Comparison of ENCODE assay signal across 15 cellular contexts in the genomic region with DNA sequence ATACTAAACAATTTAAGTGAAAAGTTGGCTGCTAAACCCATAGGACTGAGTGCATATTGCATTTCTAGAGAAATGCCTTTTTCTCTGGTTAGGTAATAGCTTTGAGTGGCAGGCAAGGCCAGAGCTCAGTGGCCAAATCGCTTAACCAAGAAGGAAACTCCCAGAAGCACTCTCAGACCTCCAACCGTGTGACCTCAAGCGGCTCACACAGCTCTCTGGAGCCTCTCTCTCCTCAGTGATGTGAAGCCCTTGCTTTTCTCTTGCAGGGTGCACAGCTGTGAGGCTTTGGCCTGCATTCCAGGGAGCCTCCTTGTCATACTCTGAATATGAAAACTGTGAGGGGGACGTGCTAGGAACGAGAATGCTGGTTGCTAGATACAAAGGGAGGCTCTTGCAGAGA.
DNase-seq lines count a peak whose midpoint lies in the region; ATAC-seq and TF ChIP-seq lines count a peak whose summit lies in the region.
"Had no signal": no experiment of that assay in that cellular context is flagged by ENCODE, and none has a peak within 500 bp of the region (broad histone marks: within the 10 kb centered on the region; RNA-seq: fewer than 3 reads in every experiment).

No MANE protein-coding gene starts in this region.

- no peak overlapping the region for H3K4me3 ChIP-seq in astrocyte of the spinal cord (ENCODE audit: low read depth, low read length)
- H3K4me3 ChIP-seq in skeletal muscle cell (ENCODE audit: low read depth, low read length), result no peak overlapping the region
- H3K4me3 ChIP-seq: lung, smooth muscle cell had no signal

- no peaks in the 10 kb centered on the region for H3K9me3 Mint-ChIP-seq in endothelial cell (ENCODE audit: unreplicated experiment)
- H3K9me3 Mint-ChIP-seq: brain; CD4-positive, alpha-beta memory T cell had no signal

- peak; percentile 5 for DNase-seq in LHCN-M2 (ENCODE audit: low read depth)
- DNase-seq in astrocyte of the spinal cord (ENCODE audit: low read depth, low spot score), result peak; percentile 88
- DNase-seq in iris pigment epithelial cell (ENCODE audit: low read depth), result peak; percentile 90
- peak; percentile 77 for DNase-seq in skeletal muscle cell (ENCODE audit: low read depth)
- no peak for DNase-seq in stimulated activated CD4-positive, alpha-beta T cell treated with anti-CD3 and anti-CD28 coated beads, Interleukin-1b, Interleukin-23, amount 100 ng/mL, for 48 hours
- no peak for DNase-seq in DMS114 treated with DMSO at 0.1 percent for 48 hours (lab: John Stamatoyannopoulos, UW; ENCODE audit: unreplicated experiment)
- no peak for DNase-seq in endothelial cell (ENCODE audit: low spot score)
- DNase-seq: activated CD8-positive, alpha-beta memory T cell treated with anti-CD3 and anti-CD28 coated beads, Interleukin-2, amount 10 ng/mL, durations not matched to agents 7 days and 5 days; CD4-positive, alpha-beta memory T cell; NCI-H82 had no signal

- ATAC-seq in GM18909 (IDR thresholded peaks at IDR 0.05; ENCODE audit: poor library complexity, unreplicated experiment), result no peak
- ATAC-seq: activated CD8-positive, alpha-beta memory T cell treated with anti-CD3 and anti-CD28 coated beads, Interleukin-2, amount 10 ng/mL, durations not matched to agents 7 days and 5 days; esophagus mucosa had no signal

- H3K27ac Mint-ChIP-seq in endothelial cell (ENCODE audit: unreplicated experiment), result no peak overlapping the region
- H3K27ac Mint-ChIP-seq: activated CD8-positive, alpha-beta memory T cell treated with anti-CD3 and anti-CD28 coated beads, Interleukin-2, amount 10 ng/mL, durations not matched to agents 7 days and 5 days; brain had no signal

- no peaks in the 10 kb centered on the region for H3K4me1 Mint-ChIP-seq in endothelial cell (ENCODE audit: unreplicated experiment)
- H3K4me1 Mint-ChIP-seq: activated CD8-positive, alpha-beta memory T cell treated with anti-CD3 and anti-CD28 coated beads, Interleukin-2, amount 10 ng/mL, durations not matched to agents 7 days and 5 days had no signal

- H3K36me3 Mint-ChIP-seq in endothelial cell (ENCODE audit: low read depth, unreplicated experiment), result peaks cover 12% of the 10 kb centered on the region
- H3K36me3 Mint-ChIP-seq: brain had no signal

- H3K4me3 Mint-ChIP-seq in endothelial cell (ENCODE audit: unreplicated experiment), result no peak overlapping the region
- H3K4me3 Mint-ChIP-seq: activated CD8-positive, alpha-beta memory T cell treated with anti-CD3 and anti-CD28 coated beads, Interleukin-2, amount 10 ng/mL, durations not matched to agents 7 days and 5 days; brain; CD4-positive, alpha-beta memory T cell had no signal

- no peak for TF ChIP-seq CTCF in astrocyte of the spinal cord (IDR thresholded peaks at IDR 0.05; ENCODE audit: low read depth, low read length)
- no peak for TF ChIP-seq CTCF in endothelial cell (IDR thresholded peaks at IDR 0.05; ENCODE audit: unreplicated experiment)

- peaks cover 4% of the 10 kb centered on the region for H3K27me3 Mint-ChIP-seq in endothelial cell (ENCODE audit: unreplicated experiment)
- H3K27me3 Mint-ChIP-seq: activated CD8-positive, alpha-beta memory T cell treated with anti-CD3 and anti-CD28 coated beads, Interleukin-2, amount 10 ng/mL, durations not matched to agents 7 days and 5 days; brain; CD4-positive, alpha-beta memory T cell had no signal

- in situ Hi-C loops in astrocyte of the spinal cord (cut with HindIII; ENCODE audit: low sequenced_read_pairs), result no loop called here

Comparison
In these comparisons a context has a peak if more than half of its experiments do, and no peak if none do; other contexts are left out.
1. DNase-seq: peak in LHCN-M2 (single experiment), astrocyte of the spinal cord (single experiment), iris pigment epithelial cell (single experiment) and skeletal muscle cell (single experiment); none in stimulated activated CD4-positive, alpha-beta T cell treated with anti-CD3 and anti-CD28 coated beads, Interleukin-1b, Interleukin-23, amount 100 ng/mL, for 48 hours (single experiment), DMS114 treated with DMSO at 0.1 percent for 48 hours (single experiment) and endothelial cell (single experiment).